ENCODE assay signal across 1 cellular context in the genomic region with DNA sequence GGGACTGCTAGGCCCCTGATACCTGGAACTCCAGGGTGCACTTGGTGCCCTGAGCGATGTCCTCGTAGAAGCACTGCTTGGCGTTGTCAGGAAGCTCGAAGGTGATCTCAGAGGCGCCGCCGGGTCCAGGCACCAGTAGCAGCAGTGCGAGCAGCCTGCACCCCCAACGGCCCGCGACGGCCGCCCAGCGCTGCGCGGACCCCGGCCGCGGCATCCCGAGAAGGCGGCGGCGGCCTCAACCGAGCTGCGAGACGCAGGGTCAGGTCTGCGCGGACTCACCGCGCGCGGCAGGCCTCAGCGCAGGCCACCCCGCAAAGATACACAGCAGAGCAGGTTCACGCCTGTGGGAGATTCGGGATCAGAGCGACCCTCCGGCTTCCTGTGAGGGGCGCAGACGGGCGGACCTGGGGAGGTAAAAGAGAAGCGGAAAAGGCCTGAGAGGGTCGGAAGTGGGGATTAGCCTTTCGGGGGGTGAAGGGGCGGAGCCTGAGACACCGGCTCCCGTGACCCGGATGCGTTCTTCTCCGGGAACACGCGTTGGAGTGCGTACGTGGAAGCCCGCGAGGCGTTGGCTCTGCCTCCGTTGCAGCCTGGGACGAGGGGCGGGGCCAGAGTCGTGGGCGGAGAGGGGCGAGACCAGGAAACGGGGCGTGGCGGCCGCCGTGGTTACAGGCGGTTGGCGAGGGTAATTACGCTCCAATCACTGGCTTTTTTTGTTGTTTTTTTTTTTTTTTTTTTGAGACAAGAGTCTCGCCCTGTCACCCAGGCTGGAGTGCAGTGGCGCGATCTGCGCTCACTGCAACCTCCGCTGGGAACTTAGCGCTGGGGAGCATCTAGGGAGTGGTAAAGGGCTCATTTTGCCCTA.
TF ChIP-seq lines count a peak whose summit lies in the region.

TSS of gene TMED7 (minus strand) at position 458 of the 865 bp plus-strand sequence. CDS start at position 214, 244 bp downstream.

TF ChIP-seq in K562, 482 proteins besides CTCF, POLR2A, EP300 and RAD21 (continued from another document and continues in another):
- TF ChIP-seq, protein P1, sequence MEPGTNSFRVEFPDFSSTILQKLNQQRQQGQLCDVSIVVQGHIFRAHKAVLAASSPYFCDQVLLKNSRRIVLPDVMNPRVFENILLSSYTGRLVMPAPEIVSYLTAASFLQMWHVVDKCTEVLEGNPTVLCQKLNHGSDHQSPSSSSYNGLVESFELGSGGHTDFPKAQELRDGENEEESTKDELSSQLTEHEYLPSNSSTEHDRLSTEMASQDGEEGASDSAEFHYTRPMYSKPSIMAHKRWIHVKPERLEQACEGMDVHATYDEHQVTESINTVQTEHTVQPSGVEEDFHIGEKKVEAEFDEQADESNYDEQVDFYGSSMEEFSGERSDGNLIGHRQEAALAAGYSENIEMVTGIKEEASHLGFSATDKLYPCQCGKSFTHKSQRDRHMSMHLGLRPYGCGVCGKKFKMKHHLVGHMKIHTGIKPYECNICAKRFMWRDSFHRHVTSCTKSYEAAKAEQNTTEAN (CRISPR knock-in tag; IDR thresholded peaks at IDR 0.05), result 0 out of 2 replicates have a peak, but pooled peaks have one; percentile 37
- no peak for TF ChIP-seq NFIX (CRISPR knock-in tag; IDR thresholded peaks at IDR 0.05; ENCODE audit: low read depth)
- no peak for TF ChIP-seq SREBF2 (CRISPR knock-in tag; IDR thresholded peaks at IDR 0.05)
- peak; percentile 98 for TF ChIP-seq PHF8 (IDR thresholded peaks at IDR 0.05; ENCODE audit: borderline replicate concordance, low read length)
- TF ChIP-seq USF2 (CRISPR knock-in tag; IDR thresholded peaks at IDR 0.05), result 0 out of 2 replicates have a peak, but pooled peaks have one; percentile 21
- TF ChIP-seq THRB (CRISPR knock-in tag; conservative IDR thresholded peaks at IDR 0.05), result no peak
- no peak for TF ChIP-seq ZNF41 (CRISPR knock-in tag; conservative IDR thresholded peaks at IDR 0.05)
- TF ChIP-seq ZBTB7A (IDR thresholded peaks at IDR 0.05; ENCODE audit: borderline replicate concordance, control insufficient read depth, low read depth, low read length), result peak; percentile 78
- TF ChIP-seq TGIF2 (CRISPR knock-in tag; IDR thresholded peaks at IDR 0.05), result no peak
- TF ChIP-seq FUS (optimal IDR thresholded peaks at IDR 0.05; ENCODE audit: low read depth, low read length), result no peak
- TF ChIP-seq BDP1 (IDR thresholded peaks at IDR 0.05; ENCODE audit: insufficient read depth, insufficient read length), result no peak
- no peak for TF ChIP-seq ZNF445 (CRISPR knock-in tag; IDR thresholded peaks at IDR 0.05; ENCODE audit: low read depth)
- TF ChIP-seq, protein P2, sequence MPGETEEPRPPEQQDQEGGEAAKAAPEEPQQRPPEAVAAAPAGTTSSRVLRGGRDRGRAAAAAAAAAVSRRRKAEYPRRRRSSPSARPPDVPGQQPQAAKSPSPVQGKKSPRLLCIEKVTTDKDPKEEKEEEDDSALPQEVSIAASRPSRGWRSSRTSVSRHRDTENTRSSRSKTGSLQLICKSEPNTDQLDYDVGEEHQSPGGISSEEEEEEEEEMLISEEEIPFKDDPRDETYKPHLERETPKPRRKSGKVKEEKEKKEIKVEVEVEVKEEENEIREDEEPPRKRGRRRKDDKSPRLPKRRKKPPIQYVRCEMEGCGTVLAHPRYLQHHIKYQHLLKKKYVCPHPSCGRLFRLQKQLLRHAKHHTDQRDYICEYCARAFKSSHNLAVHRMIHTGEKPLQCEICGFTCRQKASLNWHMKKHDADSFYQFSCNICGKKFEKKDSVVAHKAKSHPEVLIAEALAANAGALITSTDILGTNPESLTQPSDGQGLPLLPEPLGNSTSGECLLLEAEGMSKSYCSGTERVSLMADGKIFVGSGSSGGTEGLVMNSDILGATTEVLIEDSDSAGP (CRISPR knock-in tag; IDR thresholded peaks at IDR 0.05), result peak; percentile 57; the same call in 1 of the 2 replicates
- peak; percentile 5 for TF ChIP-seq MEIS2 (IDR thresholded peaks at IDR 0.05; ENCODE audit: partially characterized antibody)
- 0 out of 2 replicates have a peak, but pooled peaks have one; percentile 32 for TF ChIP-seq SMARCA4 (IDR thresholded peaks at IDR 0.05)
- TF ChIP-seq BMI1 (IDR thresholded peaks at IDR 0.05; ENCODE audit: low read length), result no peak
- TF ChIP-seq RAD51 (IDR thresholded peaks at IDR 0.05; ENCODE audit: borderline replicate concordance, low read depth), result peak; percentile 29; the same call in 1 of the 2 replicates
- no peak for TF ChIP-seq SRSF1 (IDR thresholded peaks at IDR 0.05; ENCODE audit: low read depth, low read length)
- no peak for TF ChIP-seq FIP1L1 (IDR thresholded peaks at IDR 0.05; ENCODE audit: low read depth, low read length, poor library complexity, severe bottlenecking)
- TF ChIP-seq ZNF165 (CRISPR knock-in tag; IDR thresholded peaks at IDR 0.05; ENCODE audit: borderline replicate concordance), result no peak
- no peak for TF ChIP-seq HLTF (IDR thresholded peaks at IDR 0.05)
- no peak for TF ChIP-seq TSC22D4 (tag; IDR thresholded peaks at IDR 0.05)
- TF ChIP-seq SMARCC2 (IDR thresholded peaks at IDR 0.05; ENCODE audit: low read depth), result no peak; the same call in 1 of the 2 replicates
- TF ChIP-seq, protein P3, sequence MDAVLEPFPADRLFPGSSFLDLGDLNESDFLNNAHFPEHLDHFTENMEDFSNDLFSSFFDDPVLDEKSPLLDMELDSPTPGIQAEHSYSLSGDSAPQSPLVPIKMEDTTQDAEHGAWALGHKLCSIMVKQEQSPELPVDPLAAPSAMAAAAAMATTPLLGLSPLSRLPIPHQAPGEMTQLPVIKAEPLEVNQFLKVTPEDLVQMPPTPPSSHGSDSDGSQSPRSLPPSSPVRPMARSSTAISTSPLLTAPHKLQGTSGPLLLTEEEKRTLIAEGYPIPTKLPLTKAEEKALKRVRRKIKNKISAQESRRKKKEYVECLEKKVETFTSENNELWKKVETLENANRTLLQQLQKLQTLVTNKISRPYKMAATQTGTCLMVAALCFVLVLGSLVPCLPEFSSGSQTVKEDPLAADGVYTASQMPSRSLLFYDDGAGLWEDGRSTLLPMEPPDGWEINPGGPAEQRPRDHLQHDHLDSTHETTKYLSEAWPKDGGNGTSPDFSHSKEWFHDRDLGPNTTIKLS (IDR thresholded peaks at IDR 0.05; ENCODE audit: borderline replicate concordance, low read depth), result peak; percentile 99
- peak; percentile 2 to 69; a peak in 1 of 4 replicates for TF ChIP-seq SIN3A (IDR thresholded peaks at IDR 0.05; ENCODE audit: borderline replicate concordance in 2 of 2, control insufficient read depth in 1 of 2, low read depth in 2 of 2, low read length in 2 of 2)
- no peak for TF ChIP-seq GABPB2 (CRISPR knock-in tag; conservative IDR thresholded peaks at IDR 0.05)
- TF ChIP-seq ESRRB (CRISPR knock-in tag; IDR thresholded peaks at IDR 0.05; ENCODE audit: borderline replicate concordance), result no peak
- no peak for TF ChIP-seq RREB1 (CRISPR knock-in tag; IDR thresholded peaks at IDR 0.05)
- TF ChIP-seq EP400 (IDR thresholded peaks at IDR 0.05), result peak; percentile 98
- TF ChIP-seq KLF10 (CRISPR knock-in tag; IDR thresholded peaks at IDR 0.05), result no peak
- TF ChIP-seq, protein P4, sequence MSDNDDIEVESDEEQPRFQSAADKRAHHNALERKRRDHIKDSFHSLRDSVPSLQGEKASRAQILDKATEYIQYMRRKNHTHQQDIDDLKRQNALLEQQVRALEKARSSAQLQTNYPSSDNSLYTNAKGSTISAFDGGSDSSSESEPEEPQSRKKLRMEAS (CRISPR knock-in tag; IDR thresholded peaks at IDR 0.05), result peak; percentile 80
- TF ChIP-seq ZFP30 (CRISPR knock-in tag; IDR thresholded peaks at IDR 0.05; ENCODE audit: borderline replicate concordance), result no peak
- TF ChIP-seq ZBTB8A (IDR thresholded peaks at IDR 0.05; ENCODE audit: partially characterized antibody), result no peak
- TF ChIP-seq CSDE1 (IDR thresholded peaks at IDR 0.05), result no peak
- TF ChIP-seq ZFPM2 (CRISPR knock-in tag; IDR thresholded peaks at IDR 0.05), result no peak
- TF ChIP-seq L3MBTL2 (IDR thresholded peaks at IDR 0.05), result peak; percentile 83
- TF ChIP-seq ILF3 (IDR thresholded peaks at IDR 0.05; ENCODE audit: borderline replicate concordance), result no peak; the same call in 1 of the 2 replicates
- TF ChIP-seq CC2D1A (IDR thresholded peaks at IDR 0.05), result no peak
- TF ChIP-seq, protein P5, sequence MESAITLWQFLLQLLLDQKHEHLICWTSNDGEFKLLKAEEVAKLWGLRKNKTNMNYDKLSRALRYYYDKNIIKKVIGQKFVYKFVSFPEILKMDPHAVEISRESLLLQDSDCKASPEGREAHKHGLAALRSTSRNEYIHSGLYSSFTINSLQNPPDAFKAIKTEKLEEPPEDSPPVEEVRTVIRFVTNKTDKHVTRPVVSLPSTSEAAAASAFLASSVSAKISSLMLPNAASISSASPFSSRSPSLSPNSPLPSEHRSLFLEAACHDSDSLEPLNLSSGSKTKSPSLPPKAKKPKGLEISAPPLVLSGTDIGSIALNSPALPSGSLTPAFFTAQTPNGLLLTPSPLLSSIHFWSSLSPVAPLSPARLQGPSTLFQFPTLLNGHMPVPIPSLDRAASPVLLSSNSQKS (CRISPR knock-in tag; IDR thresholded peaks at IDR 0.05), result no peak
- no peak for TF ChIP-seq CTCFL (IDR thresholded peaks at IDR 0.05; ENCODE audit: borderline replicate concordance, insufficient read depth, low read depth, low read length, poor library complexity, severe bottlenecking)
- TF ChIP-seq, protein P6, sequence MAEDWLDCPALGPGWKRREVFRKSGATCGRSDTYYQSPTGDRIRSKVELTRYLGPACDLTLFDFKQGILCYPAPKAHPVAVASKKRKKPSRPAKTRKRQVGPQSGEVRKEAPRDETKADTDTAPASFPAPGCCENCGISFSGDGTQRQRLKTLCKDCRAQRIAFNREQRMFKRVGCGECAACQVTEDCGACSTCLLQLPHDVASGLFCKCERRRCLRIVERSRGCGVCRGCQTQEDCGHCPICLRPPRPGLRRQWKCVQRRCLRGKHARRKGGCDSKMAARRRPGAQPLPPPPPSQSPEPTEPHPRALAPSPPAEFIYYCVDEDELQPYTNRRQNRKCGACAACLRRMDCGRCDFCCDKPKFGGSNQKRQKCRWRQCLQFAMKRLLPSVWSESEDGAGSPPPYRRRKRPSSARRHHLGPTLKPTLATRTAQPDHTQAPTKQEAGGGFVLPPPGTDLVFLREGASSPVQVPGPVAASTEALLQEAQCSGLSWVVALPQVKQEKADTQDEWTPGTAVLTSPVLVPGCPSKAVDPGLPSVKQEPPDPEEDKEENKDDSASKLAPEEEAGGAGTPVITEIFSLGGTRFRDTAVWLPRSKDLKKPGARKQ (CRISPR knock-in tag; IDR thresholded peaks at IDR 0.05), result no peak
